17 cellular contexts compared by ENCODE assay signal in genomic region chr5:141869514-141869913, GRCh38. TPM values are rescaled to one million over a fixed set of nuclear protein-coding genes. Genes with fewer than 3 reads are reported as not detected.
A peak's percentile ranks its signal among the peaks of the same experiment; 100 is the strongest.
DNase-seq lines count a peak whose midpoint lies in the region; ATAC-seq and TF ChIP-seq lines count a peak whose summit lies in the region.
"Had no signal": no experiment of that assay in that cellular context is flagged by ENCODE, and none has a peak within 500 bp of the region (broad histone marks: within the 10 kb centered on the region; RNA-seq: fewer than 3 reads in every experiment).

No MANE protein-coding gene starts in this region.

- POLR2A ChIA-PET in RWPE1 (lab: Yijun Ruan, JAX; ENCODE audit: low non-redundant PET): interaction anchor here (1.6 to 2.0 kb wide), 2 partner anchors 9 to 19 kb away, joined by 5 to 7 read pairs; partner anchors contain the start of gene PCDH1
- POLR2A ChIA-PET in HEK293T (lab: Yijun Ruan, JAX): no interaction called here

- H4K20me1 ChIP-seq in GM23338 (replicated peaks; ENCODE audit: insufficient read depth) (peaks cover 34% of the 10 kb centered on the region), smooth muscle cell (ENCODE audit: low read depth) (no peaks in the 10 kb centered on the region)

- H3K4me2 ChIP-seq in GM23338 (no peak overlapping the region), smooth muscle cell (no peak overlapping the region)

- H3K36me3 Mint-ChIP-seq in GM23338 (ENCODE audit: low read depth): peaks cover 66% of the 10 kb centered on the region
- H3K36me3 Mint-ChIP-seq: activated naive CD8-positive, alpha-beta T cell treated with anti-CD3 and anti-CD28 coated beads for 36 hours had no signal

- H3F3A ChIP-seq in GM23338 (replicated peaks; ENCODE audit: low read depth) (peaks cover 9% of the 10 kb centered on the region), smooth muscle cell (ENCODE audit: low read depth) (no peaks in the 10 kb centered on the region)

- no peak overlapping the region for H3K27ac ChIP-seq in GM23338 (ENCODE audit: low read depth)
- H3K27ac ChIP-seq in RWPE1: peak overlapping the region; percentile 8
- H3K27ac ChIP-seq in foreskin keratinocyte: no peak overlapping the region
- H3K27ac ChIP-seq in smooth muscle cell (ENCODE audit: low read depth): no peak overlapping the region
- H3K27ac ChIP-seq: cardiac muscle cell had no signal

- peaks cover 42% of the 10 kb centered on the region for H3K4me1 ChIP-seq in GM23338 (ENCODE audit: insufficient read depth)
- H3K4me1 ChIP-seq in foreskin keratinocyte: peaks cover 7% of the 10 kb centered on the region
- H3K4me1 ChIP-seq in smooth muscle cell (ENCODE audit: low read depth): peaks cover 23% of the 10 kb centered on the region

- no peaks in the 10 kb centered on the region for H3K9me3 ChIP-seq in smooth muscle cell (replicated peaks; ENCODE audit: low read depth)

- H2AFZ ChIP-seq in GM23338 (no peak overlapping the region), smooth muscle cell (ENCODE audit: low read depth) (no peak overlapping the region)

- no peak overlapping the region for H3K4me3 ChIP-seq in GM23338
- no peak overlapping the region for H3K4me3 ChIP-seq in smooth muscle cell
- H3K4me3 ChIP-seq: cardiac muscle cell had no signal

- H3K27me3 ChIP-seq in GM23338 (ENCODE audit: insufficient read depth) (no peaks in the 10 kb centered on the region), foreskin keratinocyte (no peaks in the 10 kb centered on the region), smooth muscle cell (ENCODE audit: low read depth) (peaks cover 21% of the 10 kb centered on the region)

- H3K36me3 ChIP-seq in GM23338 (ENCODE audit: insufficient read depth): peaks cover 30% of the 10 kb centered on the region
- H3K36me3 ChIP-seq in smooth muscle cell (ENCODE audit: low read depth): no peaks in the 10 kb centered on the region
- H3K36me3 ChIP-seq: cardiac muscle cell had no signal

- H3K9me3 Mint-ChIP-seq in GM23338: no peaks in the 10 kb centered on the region
- H3K9me3 Mint-ChIP-seq: activated naive CD8-positive, alpha-beta T cell treated with anti-CD3 and anti-CD28 coated beads for 36 hours; T-helper 1 cell treated with Interleukin-12 subunit alpha and Interleukin-12 subunit beta and Interleukin-4 antibody, amounts not matched to agents 30 μg/mL and 1 μg/mL, for 36 hours had no signal

- CTCF ChIA-PET in RWPE1 (lab: Yijun Ruan, JAX): interaction anchor here (0.7 to 2.4 kb wide), 3 partner anchors 9 to 205 kb away, joined by 3 to 10 read pairs (median 3); partner anchors contain the start of gene PCDH1
- CTCF ChIA-PET in HEK293T (lab: Yijun Ruan, JAX): interaction anchor here (1.1 kb wide), 1 partner anchor 53 kb away, joined by 3 read pairs; no protein-coding TSS in a partner anchor

- DNase-seq in GM23338 (ENCODE audit: low spot score): no peak
- peak; percentile 76 for DNase-seq in RWPE1 (ENCODE audit: low spot score)
- peak; percentile 51 to 84 for DNase-seq in foreskin keratinocyte
- DNase-seq in renal cortical epithelial cell (ENCODE audit: low read depth): peak; percentile 58
- DNase-seq in smooth muscle cell (lab: John Stamatoyannopoulos, UW; ENCODE audit: unreplicated experiment): no peak
- no peak for DNase-seq in NCI-H524 (lab: John Stamatoyannopoulos, UW)
- no peak for DNase-seq in HEK293T (ENCODE audit: extremely low spot score)
- DNase-seq: activated CD4-positive, alpha-beta T cell treated with anti-CD3 and anti-CD28 coated beads for 1 hour; activated CD8-positive, alpha-beta memory T cell treated with anti-CD3 and anti-CD28 coated beads, Interleukin-2, amount 50 U/mL, for 4 hours; activated naive CD8-positive, alpha-beta T cell treated with anti-CD3 and anti-CD28 coated beads for 36 hours; glutamatergic neuron; NCI-H2081; NCI-H748 treated with DMSO at 0.1 percent for 48 hours; retina had no signal

- peaks cover 50% of the 10 kb centered on the region for H3K4me1 Mint-ChIP-seq in GM23338
- H3K4me1 Mint-ChIP-seq: activated naive CD8-positive, alpha-beta T cell treated with anti-CD3 and anti-CD28 coated beads for 36 hours had no signal

- peaks cover 22% of the 10 kb centered on the region for H3K27me3 Mint-ChIP-seq in GM23338 (ENCODE audit: insufficient read depth, low read depth, poor library complexity)

- H3K9ac ChIP-seq in smooth muscle cell (ENCODE audit: low read depth): no peak overlapping the region

- TF ChIP-seq CTCF in GM23338 (conservative IDR thresholded peaks at IDR 0.05; ENCODE audit: low read depth in 2 of 2) (no peak), RWPE1 (conservative IDR thresholded peaks at IDR 0.05; ENCODE audit: low read depth) (no peak), foreskin keratinocyte (conservative IDR thresholded peaks at IDR 0.05) (no peak), smooth muscle cell (IDR thresholded peaks at IDR 0.05; ENCODE audit: borderline replicate concordance, insufficient read depth, poor library complexity, severe bottlenecking) (no peak)

- H3K79me2 ChIP-seq in GM23338 (replicated peaks; ENCODE audit: insufficient read depth) (peaks cover 85% of the 10 kb centered on the region), smooth muscle cell (ENCODE audit: low read depth) (no peaks in the 10 kb centered on the region)

- H3K4me3 Mint-ChIP-seq in GM23338: no peak overlapping the region
- H3K4me3 Mint-ChIP-seq: activated naive CD8-positive, alpha-beta T cell treated with anti-CD3 and anti-CD28 coated beads for 36 hours; T-helper 1 cell treated with Interleukin-12 subunit alpha and Interleukin-12 subunit beta and Interleukin-4 antibody, amounts not matched to agents 30 μg/mL and 1 μg/mL, for 36 hours had no signal

- no peak for ATAC-seq in GM23338
- ATAC-seq in foreskin keratinocyte: peak; percentile 93
- no peak for ATAC-seq in HG03565 (IDR thresholded peaks at IDR 0.05; ENCODE audit: unreplicated experiment)

- H3K27ac Mint-ChIP-seq in GM23338: peak overlapping the region; percentile 89
- H3K27ac Mint-ChIP-seq: activated naive CD8-positive, alpha-beta T cell treated with anti-CD3 and anti-CD28 coated beads for 36 hours; T-helper 1 cell treated with Interleukin-12 subunit alpha and Interleukin-12 subunit beta and Interleukin-4 antibody, amounts not matched to agents 30 μg/mL and 1 μg/mL, for 36 hours had no signal

- H3K9me2 ChIP-seq in GM23338 (ENCODE audit: insufficient read depth): no peaks in the 10 kb centered on the region

- 82% methylated on average over 9 of the region's 9 CpGs for WGBS in smooth muscle cell (ENCODE audit: low lambda C conversion rate)

TF ChIP-seq in GM23338, 12 proteins besides CTCF, POLR2A, EP300 and RAD21:
- TF ChIP-seq NANOG (IDR thresholded peaks at IDR 0.05; ENCODE audit: borderline replicate concordance) (no peak), CREB1 (CRISPR knock-in tag; IDR thresholded peaks at IDR 0.05; ENCODE audit: low read depth) (no peak), ZNF114 (CRISPR knock-in tag; IDR thresholded peaks at IDR 0.05) (no peak), POLR2AphosphoS5 (IDR thresholded peaks at IDR 0.05; ENCODE audit: low read depth) (no peak), ETS1 (IDR thresholded peaks at IDR 0.05) (no peak), EZH2 (IDR thresholded peaks at IDR 0.05; ENCODE audit: low read depth, unreplicated experiment) (no peak)

TF ChIP-seq in HEK293T, 16 proteins besides CTCF, POLR2A, EP300 and RAD21:
- TF ChIP-seq ELF4 (IDR thresholded peaks at IDR 0.05): no peak
- TF ChIP-seq HDGF (IDR thresholded peaks at IDR 0.05; ENCODE audit: borderline replicate concordance): no peak
- no peak for TF ChIP-seq LEF1 (IDR thresholded peaks at IDR 0.05; ENCODE audit: borderline replicate concordance)

RNA-seq across cellular contexts. Expression of gene PCDH1, which starts 8.7 kb away (rescaled TPM):
- total RNA-seq in GM23338 (2014; rRNA removed; shearing (Covaris generic)): 155 and 183 TPM in 2 replicates
- polyA plus RNA-seq in GM23338 (2016; fragmentation: Nextera tagmentation; extraction: Ambion mirVana): 26.2 and 27.8 TPM in 2 replicates
- 2.2 and 12.1 TPM in 2 replicates for total RNA-seq in foreskin keratinocyte
- polyA plus RNA-seq in foreskin keratinocyte: 1.2 and 7.0 TPM in 2 replicates
- 10.6 and 20.8 TPM in 2 replicates for total RNA-seq in renal cortical epithelial cell
- total RNA-seq in smooth muscle cell: 4.5 and 14.7 TPM in 2 replicates
- polyA plus RNA-seq in smooth muscle cell: 2.5 and 3.1 TPM in 2 replicates
- total RNA-seq: activated naive CD8-positive, alpha-beta T cell treated with anti-CD3 and anti-CD28 coated beads for 36 hours had no signal

RNA-seq across cellular contexts. Expression of gene DELE1, which starts 54.2 kb away (rescaled TPM):
- total RNA-seq in GM23338 (2014; rRNA removed; shearing (Covaris generic)): 50.0 and 62.2 TPM in 2 replicates
- polyA plus RNA-seq in GM23338 (2016; fragmentation: Nextera tagmentation; extraction: Ambion mirVana) (25.6 and 26.9 TPM in 2 replicates), foreskin keratinocyte (26.3 and 30.0 TPM in 2 replicates), smooth muscle cell (20.7 and 21.5 TPM in 2 replicates)
- total RNA-seq in foreskin keratinocyte (39.2 and 44.1 TPM in 2 replicates), renal cortical epithelial cell (32.8 and 52.9 TPM in 2 replicates), smooth muscle cell (32.0 and 35.8 TPM in 2 replicates)

Comparison
In these comparisons a context has a peak if more than half of its experiments do, and no peak if none do; other contexts are left out.
1. DNase-seq: peak in RWPE1 (single experiment), foreskin keratinocyte (2 of 2) and renal cortical epithelial cell (single experiment); none in GM23338 (single experiment), smooth muscle cell (single experiment), NCI-H524 (0 of 2) and HEK293T (single experiment).